20 cellular contexts compared by ENCODE assay signal in genomic region chr10:1025684-1026083, GRCh38. TPM values are rescaled to one million over a fixed set of nuclear protein-coding genes. Genes with fewer than 3 reads are reported as not detected.
"Had no signal": no experiment of that assay in that cellular context is flagged by ENCODE, and none has a peak within 500 bp of the region (broad histone marks: within the 10 kb centered on the region; RNA-seq: fewer than 3 reads in every experiment).

Gene IDI2, minus strand, starts transcription at chr10:1025859. Its CDS starts 1,136 bp downstream, at chr10:1024723.

- H3K9ac ChIP-seq: KMS-11, SK-N-SH had no signal

- DNase-seq: Kasumi-1, MM.1S, NCI-H1092 treated with DMSO at 0.1 percent for 48 hours, NCI-H1436 treated with DMSO at 0.1 percent for 48 hours, NCI-H1694, NCI-H187 treated with DMSO at 0.1 percent for 48 hours, NCI-H2029 treated with DMSO at 0.1 percent for 48 hours, NCI-H226, NCI-H446, NCI-H510A, NCI-H524 treated with DMSO at 0.1 percent for 48 hours, NCI-H69, NCI-H774, RPMI8226, SHP77, SK-N-SH had no signal

- H3K9me3 ChIP-seq: SK-N-SH had no signal

- H3K27ac ChIP-seq: HL-60, KMS-11 had no signal

- H3K4me2 ChIP-seq: KMS-11, SK-N-SH had no signal

- H3K4me3 ChIP-seq: K562 had no signal

RNA-seq across cellular contexts. Expression of gene IDI2, which starts in this region (rescaled TPM):
- total RNA-seq: K562, M059J had no signal
